8 cellular contexts compared by ENCODE assay signal in genomic region chr1:153945795-153946621, GRCh38. TPM values are rescaled to one million over a fixed set of nuclear protein-coding genes. Genes with fewer than 3 reads are reported as not detected.
DNase-seq lines count a peak whose midpoint lies in the region; ATAC-seq and TF ChIP-seq lines count a peak whose summit lies in the region.

No MANE protein-coding gene starts in this region.

- H3K27me3 ChIP-seq in BJ (ENCODE audit: control insufficient read depth, insufficient read depth, low read length) (no peaks in the 10 kb centered on the region), OCI-LY3 (ENCODE audit: low read depth, low read length) (no peaks in the 10 kb centered on the region)

- H3K27ac Mint-ChIP-seq in activated T-cell treated with anti-CD3 and anti-CD28 coated beads, Interleukin-2, amount 50 U/mL, for 72 hours, result peak overlapping the region; percentile 90
- H3K27ac Mint-ChIP-seq in natural killer cell treated with Interleukin-12 subunit alpha and Interleukin-12 subunit beta and Interleukin-15 and Interleukin-18, amount 100 ng/mL, for 72 hours, result peak overlapping the region; percentile 98
- H3K27ac Mint-ChIP-seq in stimulated activated naive CD8-positive, alpha-beta T cell treated with anti-CD3 and anti-CD28 coated beads, Interleukin-15, amount 100 ng/mL, for 72 hours, result peak overlapping the region; percentile 97 to 98

- DNase-seq in BJ (ENCODE audit: low read depth), result no peak
- DNase-seq in activated T-cell treated with anti-CD3 and anti-CD28 coated beads, Interleukin-2, amount 50 U/mL, for 72 hours, result peak; percentile 74 to 76
- peak; percentile 84 for DNase-seq in fibroblast of gingiva (ENCODE audit: low read depth)
- DNase-seq in natural killer cell treated with Interleukin-12 subunit alpha and Interleukin-12 subunit beta and Interleukin-15 and Interleukin-18, amount 100 ng/mL, for 72 hours (ENCODE audit: low spot score), result peak; percentile 89
- peak; percentile 70 to 85 for DNase-seq in stimulated activated naive CD8-positive, alpha-beta T cell treated with anti-CD3 and anti-CD28 coated beads, Interleukin-15, amount 100 ng/mL, for 72 hours

- peak overlapping the region; percentile 98 for H3K9ac ChIP-seq in OCI-LY3 (ENCODE audit: low read length)

- H3K27ac ChIP-seq in OCI-LY3 (ENCODE audit: low read length), result peak overlapping the region; percentile 94

- no peaks in the 10 kb centered on the region for H3K9me3 Mint-ChIP-seq in activated T-cell treated with anti-CD3 and anti-CD28 coated beads, Interleukin-2, amount 50 U/mL, for 72 hours
- H3K9me3 Mint-ChIP-seq in natural killer cell treated with Interleukin-12 subunit alpha and Interleukin-12 subunit beta and Interleukin-15 and Interleukin-18, amount 100 ng/mL, for 72 hours, result no peaks in the 10 kb centered on the region
- no peaks in the 10 kb centered on the region for H3K9me3 Mint-ChIP-seq in stimulated activated naive CD8-positive, alpha-beta T cell treated with anti-CD3 and anti-CD28 coated beads, Interleukin-15, amount 100 ng/mL, for 72 hours

- H3K27me3 Mint-ChIP-seq in activated T-cell treated with anti-CD3 and anti-CD28 coated beads, Interleukin-2, amount 50 U/mL, for 72 hours (ENCODE audit: low read depth), result no peaks in the 10 kb centered on the region
- H3K27me3 Mint-ChIP-seq in natural killer cell treated with Interleukin-12 subunit alpha and Interleukin-12 subunit beta and Interleukin-15 and Interleukin-18, amount 100 ng/mL, for 72 hours, result no peaks in the 10 kb centered on the region
- H3K27me3 Mint-ChIP-seq in stimulated activated naive CD8-positive, alpha-beta T cell treated with anti-CD3 and anti-CD28 coated beads, Interleukin-15, amount 100 ng/mL, for 72 hours, result no peaks in the 10 kb centered on the region

- peak; percentile 71 for ATAC-seq in GM19035 (IDR thresholded peaks at IDR 0.05; ENCODE audit: unreplicated experiment)
- ATAC-seq in HG03175 (IDR thresholded peaks at IDR 0.05; ENCODE audit: unreplicated experiment), result peak; percentile 71
- ATAC-seq in activated T-cell treated with anti-CD3 and anti-CD28 coated beads, Interleukin-2, amount 50 U/mL, for 72 hours (replicated peaks in 1 of 2), result peak; percentile 61 to 64
- peak; percentile 78 to 82 for ATAC-seq in natural killer cell treated with Interleukin-12 subunit alpha and Interleukin-12 subunit beta and Interleukin-15 and Interleukin-18, amount 100 ng/mL, for 72 hours
- peak; percentile 74 for ATAC-seq in stimulated activated naive CD8-positive, alpha-beta T cell treated with anti-CD3 and anti-CD28 coated beads, Interleukin-15, amount 100 ng/mL, for 72 hours

- TF ChIP-seq CTCF in BJ (IDR thresholded peaks at IDR 0.05; ENCODE audit: insufficient read depth, low read depth, low read length) (no peak), OCI-LY3 (IDR thresholded peaks at IDR 0.05; ENCODE audit: low read depth, low read length) (no peak)

- H3K79me2 ChIP-seq in OCI-LY3 (ENCODE audit: low read length), result peaks cover 54% of the 10 kb centered on the region

- no peaks in the 10 kb centered on the region for H3K9me3 ChIP-seq in OCI-LY3 (ENCODE audit: insufficient read depth, low read length)

- peaks cover 18% of the 10 kb centered on the region for H3K36me3 ChIP-seq in BJ (ENCODE audit: control insufficient read depth, insufficient read depth, low read length)
- peaks cover 64% of the 10 kb centered on the region for H3K36me3 ChIP-seq in OCI-LY3 (replicated peaks; ENCODE audit: low read depth, low read length)

- H3K4me1 Mint-ChIP-seq in activated T-cell treated with anti-CD3 and anti-CD28 coated beads, Interleukin-2, amount 50 U/mL, for 72 hours (ENCODE audit: low read depth), result peaks cover 32% of the 10 kb centered on the region
- peaks cover 45 to 46% of the 10 kb centered on the region in 2 donors for H3K4me1 Mint-ChIP-seq in natural killer cell treated with Interleukin-12 subunit alpha and Interleukin-12 subunit beta and Interleukin-15 and Interleukin-18, amount 100 ng/mL, for 72 hours (ENCODE audit: low read depth in 2 of 2)
- H3K4me1 Mint-ChIP-seq in stimulated activated naive CD8-positive, alpha-beta T cell treated with anti-CD3 and anti-CD28 coated beads, Interleukin-15, amount 100 ng/mL, for 72 hours, result peaks cover 63% of the 10 kb centered on the region

- POLR2A ChIA-PET in BJ (lab: Charles Lee), result no interaction called here

- peaks cover 16 to 19% of the 10 kb centered on the region in 2 donors for H3K36me3 Mint-ChIP-seq in activated T-cell treated with anti-CD3 and anti-CD28 coated beads, Interleukin-2, amount 50 U/mL, for 72 hours (ENCODE audit: insufficient read depth in 2 of 2)
- H3K36me3 Mint-ChIP-seq in natural killer cell treated with Interleukin-12 subunit alpha and Interleukin-12 subunit beta and Interleukin-15 and Interleukin-18, amount 100 ng/mL, for 72 hours, result peaks cover 21% of the 10 kb centered on the region

- H3K4me3 Mint-ChIP-seq in activated T-cell treated with anti-CD3 and anti-CD28 coated beads, Interleukin-2, amount 50 U/mL, for 72 hours, result peak overlapping the region; percentile 88 to 90
- peak overlapping the region; percentile 92 for H3K4me3 Mint-ChIP-seq in natural killer cell treated with Interleukin-12 subunit alpha and Interleukin-12 subunit beta and Interleukin-15 and Interleukin-18, amount 100 ng/mL, for 72 hours
- peak overlapping the region; percentile 89 to 97 for H3K4me3 Mint-ChIP-seq in stimulated activated naive CD8-positive, alpha-beta T cell treated with anti-CD3 and anti-CD28 coated beads, Interleukin-15, amount 100 ng/mL, for 72 hours

- CTCF ChIA-PET in BJ (lab: Yijun Ruan, JAX), result interaction anchor here (0.6 to 3.4 kb wide), 28 partner anchors 9 to 594 kb away, joined by 3 to 17 read pairs (median 4); partner anchors contain the start of genes CREB3L4, CRTC2, GATAD2B and RAB13

- no peak overlapping the region for H2AFZ ChIP-seq in OCI-LY3 (ENCODE audit: low read depth, low read length)

- H3K4me3 ChIP-seq in BJ (ENCODE audit: low read depth, low read length) (peak overlapping the region; percentile 56), OCI-LY3 (ENCODE audit: low read length) (peak overlapping the region; percentile 83)

- peak overlapping the region; percentile 94 for H3K4me2 ChIP-seq in OCI-LY3 (ENCODE audit: low read length)

- no peaks in the 10 kb centered on the region for H4K20me1 ChIP-seq in OCI-LY3 (ENCODE audit: insufficient read depth, low read length)

- H3K4me1 ChIP-seq in OCI-LY3 (ENCODE audit: low read length), result peaks cover 53% of the 10 kb centered on the region

RNA-seq across cellular contexts. Expression of gene DENND4B, which starts 0.5 kb away (rescaled TPM):
- polyA plus RNA-seq in BJ (2011; rRNA removed), result 10.1 and 17.6 TPM in 2 replicates
- 15.9 and 22.5 TPM in 2 replicates for polyA minus RNA-seq in BJ (2011; rRNA and poly(A)+ RNA removed)
- 100 to 1,000 TPM; 105 to 108 TPM for total RNA-seq in activated T-cell treated with anti-CD3 and anti-CD28 coated beads, Interleukin-2, amount 50 U/mL, for 72 hours
- 100 to 1,000 TPM; 161 to 205 TPM for total RNA-seq in natural killer cell treated with Interleukin-12 subunit alpha and Interleukin-12 subunit beta and Interleukin-15 and Interleukin-18, amount 100 ng/mL, for 72 hours

RNA-seq across cellular contexts. Expression of gene CRTC2, which starts 12.4 kb away (rescaled TPM):
- polyA plus RNA-seq in BJ (2011; rRNA removed), result 17.7 and 25.2 TPM in 2 replicates
- 33.8 and 37.9 TPM in 2 replicates for polyA minus RNA-seq in BJ (2011; rRNA and poly(A)+ RNA removed)
- total RNA-seq in activated T-cell treated with anti-CD3 and anti-CD28 coated beads, Interleukin-2, amount 50 U/mL, for 72 hours, result 100 to 1,000 TPM; 107 to 121 TPM
- 100 to 1,000 TPM; 103 to 129 TPM for total RNA-seq in natural killer cell treated with Interleukin-12 subunit alpha and Interleukin-12 subunit beta and Interleukin-15 and Interleukin-18, amount 100 ng/mL, for 72 hours

RNA-seq across cellular contexts. Expression of gene SLC39A1, which starts 17.3 kb away (rescaled TPM):
- 97.6 and 121 TPM in 2 replicates for polyA plus RNA-seq in BJ (2011; rRNA removed)
- polyA minus RNA-seq in BJ (2011; rRNA and poly(A)+ RNA removed), result 47.4 and 67.6 TPM in 2 replicates
- total RNA-seq in activated T-cell treated with anti-CD3 and anti-CD28 coated beads, Interleukin-2, amount 50 U/mL, for 72 hours, result 10 to 100 TPM; 86.5 to 90.7 TPM
- 10 to 100 TPM; 65.6 to 74.2 TPM for total RNA-seq in natural killer cell treated with Interleukin-12 subunit alpha and Interleukin-12 subunit beta and Interleukin-15 and Interleukin-18, amount 100 ng/mL, for 72 hours

RNA-seq across cellular contexts. Expression of gene CREB3L4, which starts 21.7 kb away (rescaled TPM):
- polyA plus RNA-seq in BJ (2011; rRNA removed), result 8.0 and 8.7 TPM in 2 replicates
- polyA minus RNA-seq in BJ (2011; rRNA and poly(A)+ RNA removed), result 3.6 and 6.2 TPM in 2 replicates
- 10 to 100 TPM; 13.7 to 13.9 TPM for total RNA-seq in activated T-cell treated with anti-CD3 and anti-CD28 coated beads, Interleukin-2, amount 50 U/mL, for 72 hours
- total RNA-seq in natural killer cell treated with Interleukin-12 subunit alpha and Interleukin-12 subunit beta and Interleukin-15 and Interleukin-18, amount 100 ng/mL, for 72 hours, result 1 to 10 TPM; 4.5 to 6.1 TPM

RNA-seq across cellular contexts. Expression of gene GATAD2B, which starts 23.2 kb away (rescaled TPM):
- 3.6 and 4.4 TPM in 2 replicates for polyA plus RNA-seq in BJ (2011; rRNA removed)
- 12.6 and 19.0 TPM in 2 replicates for polyA minus RNA-seq in BJ (2011; rRNA and poly(A)+ RNA removed)
- 100 to 1,000 TPM in 1 of 2 donors, 10 to 100 TPM in 1; 87.4 to 106 TPM for total RNA-seq in activated T-cell treated with anti-CD3 and anti-CD28 coated beads, Interleukin-2, amount 50 U/mL, for 72 hours
- total RNA-seq in natural killer cell treated with Interleukin-12 subunit alpha and Interleukin-12 subunit beta and Interleukin-15 and Interleukin-18, amount 100 ng/mL, for 72 hours, result 10 to 100 TPM; 58.5 to 76.6 TPM
